ENCODE assay signal across 39 cellular contexts in the genomic region with DNA sequence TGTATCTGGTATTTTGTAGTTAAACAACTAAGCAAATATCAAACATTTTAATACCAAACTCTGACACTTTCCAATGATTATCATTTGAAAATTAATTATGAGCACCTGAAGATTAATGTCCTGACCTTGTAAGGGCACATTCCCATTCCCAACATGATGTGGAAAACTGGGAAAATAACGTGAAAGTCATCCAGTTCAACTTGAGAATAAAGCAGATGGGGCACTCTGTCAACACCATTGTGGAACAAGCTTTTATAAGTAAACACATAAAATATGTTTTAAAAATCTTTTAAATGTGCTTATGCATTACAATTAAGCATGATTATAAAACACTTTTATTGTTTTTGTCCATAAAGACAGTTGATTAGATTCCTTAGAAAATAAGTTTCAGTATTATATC. TPM values are rescaled to one million over a fixed set of nuclear protein-coding genes. Genes with fewer than 3 reads are reported as not detected.
"Had no signal": no experiment of that assay in that cellular context is flagged by ENCODE, and none has a peak within 500 bp of the region (broad histone marks: within the 10 kb centered on the region; RNA-seq: fewer than 3 reads in every experiment).

No MANE protein-coding gene starts in this region.

- H3K36me3 ChIP-seq: cardiac muscle cell, WERI-Rb-1 had no signal

- ATAC-seq: activated CD4-positive, CD25-positive, alpha-beta regulatory T cell treated with anti-CD3 and anti-CD28 coated beads, Interleukin-2, amount 50 U/mL, for 24 hours; activated CD8-positive, alpha-beta T cell treated with anti-CD3 and anti-CD28 coated beads for 36 hours; activated naive CD8-positive, alpha-beta T cell treated with anti-CD3 and anti-CD28 coated beads, Interleukin-2, amount 50 U/mL, for 24 hours; activated T-cell treated with anti-CD3 and anti-CD28 coated beads, Interleukin-2, amount 50 U/mL, for 4 hours; activated T-cell treated with anti-CD3 and anti-CD28 coated beads, Interleukin-2, amount 50 U/mL, for 72 hours; activated T-helper 17 cell treated with anti-CD3 and anti-CD28 coated beads, Interleukin-2, amount 50 U/mL, for 72 hours; WTC11 had no signal

- H3K27me3 Mint-ChIP-seq: activated naive CD4-positive, alpha-beta T cell treated with anti-CD3 and anti-CD28 coated beads, Interleukin-2, amount 10 ng/mL, durations not matched to agents 7 days and 5 days; brain had no signal

- H3K9me3 Mint-ChIP-seq: activated CD4-positive, alpha-beta memory T cell treated with anti-CD3 and anti-CD28 coated beads for 36 hours; activated CD4-positive, alpha-beta T cell treated with anti-CD3 and anti-CD28 coated beads, Interleukin-2, amount 10 ng/mL, durations not matched to agents 24 days and 14 days; activated CD8-positive, alpha-beta T cell treated with anti-CD3 and anti-CD28 coated beads for 36 hours; activated naive CD4-positive, alpha-beta T cell treated with anti-CD3 and anti-CD28 coated beads, Interleukin-2, amount 10 ng/mL, durations not matched to agents 7 days and 5 days; activated naive CD4-positive, alpha-beta T cell treated with anti-CD3 and anti-CD28 coated beads, Interleukin-2, amount 50 U/mL, for 24 hours; activated naive CD8-positive, alpha-beta T cell treated with anti-CD3 and anti-CD28 coated beads, Interleukin-2, amount 10 ng/mL, durations not matched to agents 7 days and 5 days; activated naive CD8-positive, alpha-beta T cell treated with anti-CD3 and anti-CD28 coated beads, Interleukin-2, amount 50 U/mL, for 24 hours; activated T-cell treated with anti-CD3 and anti-CD28 coated beads, Interleukin-2, amount 50 U/mL, for 4 hours; activated T-cell treated with anti-CD3 and anti-CD28 coated beads, Interleukin-2, amount 50 U/mL, for 72 hours; activated T-helper 1 cell treated with anti-CD3 and anti-CD28 coated beads, Interleukin-12 subunit alpha, Interleukin-12 subunit beta, Interleukin-2, Interleukin-4 antibody, amounts not matched to agents 30 ng/mL and 10 ng/mL and 1 ng/mL, durations not matched to agents 14 hours and 24 hours and 36 hours; activated T-helper 17 cell treated with anti-CD3 and anti-CD28 coated beads, Interleukin-2, amount 50 U/mL, for 72 hours; central memory CD8-positive, alpha-beta T cell; T-helper 1 cell treated with Interleukin-12 subunit alpha and Interleukin-12 subunit beta and Interleukin-4 antibody, amounts not matched to agents 30 μg/mL and 1 μg/mL, for 36 hours; T-helper 2 cell treated with Interferon-gamma antibody and Interleukin-4, amounts not matched to agents 5 μg/mL and 100 μg/mL, for 36 hours; WTC11 had no signal

- H3K27ac ChIP-seq: ascending aorta, cardiac muscle cell, WERI-Rb-1 had no signal

- H3K27me3 ChIP-seq: ascending aorta, cardiac muscle cell had no signal

- DNase-seq: activated CD4-positive, alpha-beta memory T cell treated with anti-CD3 and anti-CD28 coated beads for 36 hours; activated CD4-positive, alpha-beta T cell treated with anti-CD3 and anti-CD28 coated beads for 4 hours; activated CD4-positive, alpha-beta T cell treated with anti-CD3 and anti-CD28 coated beads, Interleukin-2, amount 10 ng/mL, durations not matched to agents 24 days and 14 days; activated CD4-positive, alpha-beta T cell treated with anti-CD3 and anti-CD28 coated beads, Interleukin-2, amount 50 U/mL, for 1 hour; activated CD4-positive, alpha-beta T cell treated with anti-CD3 and anti-CD28 coated beads, Interleukin-2, amount 50 U/mL, for 4 hours; activated CD4-positive, CD25-positive, alpha-beta regulatory T cell; activated CD8-positive, alpha-beta memory T cell treated with anti-CD3 and anti-CD28 coated beads, Interleukin-2, amount 50 U/mL, for 4 hours; activated CD8-positive, alpha-beta T cell treated with anti-CD3 and anti-CD28 coated beads for 36 hours; activated effector memory CD4-positive, alpha-beta T cell treated with anti-CD3 and anti-CD28 coated beads, Interleukin-2, amount 50 U/mL, for 16 hours; activated gamma-delta T cell treated with Interleukin-2 at 50 U/mL for 16 hours; activated naive CD4-positive, alpha-beta T cell; activated naive CD4-positive, alpha-beta T cell treated with anti-CD3 and anti-CD28 coated beads, Interleukin-2, amount 10 ng/mL, durations not matched to agents 7 days and 5 days; activated naive CD8-positive, alpha-beta T cell treated with anti-CD3 and anti-CD28 coated beads, Interleukin-2, amount 10 ng/mL, durations not matched to agents 7 days and 5 days; activated naive CD8-positive, alpha-beta T cell treated with anti-CD3 and anti-CD28 coated beads, Interleukin-2, amount 50 U/mL, for 24 hours; activated T-cell treated with anti-CD3 and anti-CD28 coated beads for 4 hours; activated T-cell treated with anti-CD3 and anti-CD28 coated beads, Interleukin-2, amount 50 U/mL, for 1 hour; activated T-cell treated with anti-CD3 and anti-CD28 coated beads, Interleukin-2, amount 50 U/mL, for 4 hours; activated T-cell treated with anti-CD3 and anti-CD28 coated beads, Interleukin-2, amount 50 U/mL, for 72 hours; amygdala; anterior cingulate cortex; caudate nucleus; cerebellar nuclear complex; T-helper 1 cell; T-helper 2 cell; T-helper 9 cell; WERI-Rb-1 had no signal

- H3K9me3 ChIP-seq: ascending aorta had no signal

- H3K4me3 Mint-ChIP-seq: activated CD4-positive, alpha-beta memory T cell treated with anti-CD3 and anti-CD28 coated beads for 36 hours; activated CD4-positive, alpha-beta T cell treated with anti-CD3 and anti-CD28 coated beads, Interleukin-2, amount 10 ng/mL, durations not matched to agents 24 days and 14 days; activated CD8-positive, alpha-beta T cell treated with anti-CD3 and anti-CD28 coated beads for 36 hours; activated naive CD4-positive, alpha-beta T cell treated with anti-CD3 and anti-CD28 coated beads, Interleukin-2, amount 10 ng/mL, durations not matched to agents 7 days and 5 days; activated naive CD4-positive, alpha-beta T cell treated with anti-CD3 and anti-CD28 coated beads, Interleukin-2, amount 50 U/mL, for 24 hours; activated naive CD8-positive, alpha-beta T cell; activated naive CD8-positive, alpha-beta T cell treated with anti-CD3 and anti-CD28 coated beads, Interleukin-2, amount 10 ng/mL, durations not matched to agents 7 days and 5 days; activated naive CD8-positive, alpha-beta T cell treated with anti-CD3 and anti-CD28 coated beads, Interleukin-2, amount 50 U/mL, for 24 hours; activated T-cell treated with anti-CD3 and anti-CD28 coated beads, Interleukin-2, amount 50 U/mL, for 4 hours; activated T-cell treated with anti-CD3 and anti-CD28 coated beads, Interleukin-2, amount 50 U/mL, for 72 hours; activated T-helper 1 cell treated with anti-CD3 and anti-CD28 coated beads, Interleukin-12 subunit alpha, Interleukin-12 subunit beta, Interleukin-2, Interleukin-4 antibody, amounts not matched to agents 30 ng/mL and 10 ng/mL and 1 ng/mL, durations not matched to agents 14 hours and 24 hours and 36 hours; activated T-helper 17 cell treated with anti-CD3 and anti-CD28 coated beads, Interleukin-2, amount 50 U/mL, for 72 hours; brain; central memory CD8-positive, alpha-beta T cell; T-helper 1 cell treated with Interleukin-12 subunit alpha and Interleukin-12 subunit beta and Interleukin-4 antibody, amounts not matched to agents 30 μg/mL and 1 μg/mL, for 36 hours; T-helper 2 cell treated with Interferon-gamma antibody and Interleukin-4, amounts not matched to agents 5 μg/mL and 100 μg/mL, for 36 hours had no signal

- H3K36me3 Mint-ChIP-seq: activated CD4-positive, alpha-beta memory T cell treated with anti-CD3 and anti-CD28 coated beads for 36 hours; activated naive CD4-positive, alpha-beta T cell treated with anti-CD3 and anti-CD28 coated beads, Interleukin-2, amount 10 ng/mL, durations not matched to agents 7 days and 5 days; activated naive CD4-positive, alpha-beta T cell treated with anti-CD3 and anti-CD28 coated beads, Interleukin-2, amount 50 U/mL, for 24 hours; activated naive CD8-positive, alpha-beta T cell; activated naive CD8-positive, alpha-beta T cell treated with anti-CD3 and anti-CD28 coated beads, Interleukin-2, amount 10 ng/mL, durations not matched to agents 7 days and 5 days; brain had no signal

- H3K27ac Mint-ChIP-seq: activated CD4-positive, alpha-beta memory T cell treated with anti-CD3 and anti-CD28 coated beads for 36 hours; activated CD4-positive, alpha-beta T cell treated with anti-CD3 and anti-CD28 coated beads, Interleukin-2, amount 10 ng/mL, durations not matched to agents 24 days and 14 days; activated CD8-positive, alpha-beta T cell treated with anti-CD3 and anti-CD28 coated beads for 36 hours; activated naive CD4-positive, alpha-beta T cell treated with anti-CD3 and anti-CD28 coated beads, Interleukin-2, amount 10 ng/mL, durations not matched to agents 7 days and 5 days; activated naive CD4-positive, alpha-beta T cell treated with anti-CD3 and anti-CD28 coated beads, Interleukin-2, amount 50 U/mL, for 24 hours; activated naive CD8-positive, alpha-beta T cell; activated naive CD8-positive, alpha-beta T cell treated with anti-CD3 and anti-CD28 coated beads, Interleukin-2, amount 10 ng/mL, durations not matched to agents 7 days and 5 days; activated naive CD8-positive, alpha-beta T cell treated with anti-CD3 and anti-CD28 coated beads, Interleukin-2, amount 50 U/mL, for 24 hours; activated T-cell treated with anti-CD3 and anti-CD28 coated beads, Interleukin-2, amount 50 U/mL, for 72 hours; activated T-helper 1 cell treated with anti-CD3 and anti-CD28 coated beads, Interleukin-12 subunit alpha, Interleukin-12 subunit beta, Interleukin-2, Interleukin-4 antibody, amounts not matched to agents 30 ng/mL and 10 ng/mL and 1 ng/mL, durations not matched to agents 14 hours and 24 hours and 36 hours; activated T-helper 17 cell treated with anti-CD3 and anti-CD28 coated beads, Interleukin-2, amount 50 U/mL, for 72 hours; T-helper 1 cell treated with Interleukin-12 subunit alpha and Interleukin-12 subunit beta and Interleukin-4 antibody, amounts not matched to agents 30 μg/mL and 1 μg/mL, for 36 hours; T-helper 2 cell treated with Interferon-gamma antibody and Interleukin-4, amounts not matched to agents 5 μg/mL and 100 μg/mL, for 36 hours had no signal

- H3K4me1 Mint-ChIP-seq: activated CD4-positive, alpha-beta T cell treated with anti-CD3 and anti-CD28 coated beads, Interleukin-2, amount 10 ng/mL, durations not matched to agents 24 days and 14 days; activated naive CD4-positive, alpha-beta T cell treated with anti-CD3 and anti-CD28 coated beads, Interleukin-2, amount 10 ng/mL, durations not matched to agents 7 days and 5 days; activated naive CD4-positive, alpha-beta T cell treated with anti-CD3 and anti-CD28 coated beads, Interleukin-2, amount 50 U/mL, for 24 hours; activated naive CD8-positive, alpha-beta T cell treated with anti-CD3 and anti-CD28 coated beads, Interleukin-2, amount 10 ng/mL, durations not matched to agents 7 days and 5 days; activated naive CD8-positive, alpha-beta T cell treated with anti-CD3 and anti-CD28 coated beads, Interleukin-2, amount 50 U/mL, for 24 hours; activated T-helper 17 cell treated with anti-CD3 and anti-CD28 coated beads, Interleukin-2, amount 50 U/mL, for 72 hours; central memory CD8-positive, alpha-beta T cell had no signal

- H3K4me1 ChIP-seq: ascending aorta had no signal

- H3K4me3 ChIP-seq: ascending aorta, cardiac muscle cell had no signal

RNA-seq across cellular contexts. Expression of gene STEAP2, which starts 14.1 kb away (rescaled TPM):
- total RNA-seq: activated CD4-positive, alpha-beta memory T cell treated with anti-CD3 and anti-CD28 coated beads for 36 hours; activated CD4-positive, alpha-beta T cell treated with anti-CD3 and anti-CD28 coated beads, Interleukin-2, amount 10 ng/mL, durations not matched to agents 24 days and 14 days; activated CD8-positive, alpha-beta memory T cell treated with anti-CD3 and anti-CD28 coated beads for 36 hours; activated CD8-positive, alpha-beta T cell treated with anti-CD3 and anti-CD28 coated beads for 36 hours; activated naive CD8-positive, alpha-beta T cell treated with anti-CD3 and anti-CD28 coated beads, Interleukin-2, amount 10 ng/mL, durations not matched to agents 7 days and 5 days; activated T-cell treated with anti-CD3 and anti-CD28 coated beads, Interleukin-2, amount 50 U/mL, for 72 hours; activated T-helper 1 cell treated with anti-CD3 and anti-CD28 coated beads, Interleukin-12 subunit alpha, Interleukin-12 subunit beta, Interleukin-2, Interleukin-4 antibody, amounts not matched to agents 30 ng/mL and 10 ng/mL and 1 ng/mL, durations not matched to agents 14 hours and 24 hours and 36 hours had no signal

RNA-seq across cellular contexts. Expression of gene CFAP69, which starts 19.4 kb away (rescaled TPM):
- total RNA-seq: activated CD4-positive, alpha-beta T cell treated with anti-CD3 and anti-CD28 coated beads, Interleukin-2, amount 10 ng/mL, durations not matched to agents 24 days and 14 days; activated T-helper 1 cell treated with anti-CD3 and anti-CD28 coated beads, Interleukin-12 subunit alpha, Interleukin-12 subunit beta, Interleukin-2, Interleukin-4 antibody, amounts not matched to agents 30 ng/mL and 10 ng/mL and 1 ng/mL, durations not matched to agents 14 hours and 24 hours and 36 hours had no signal
